17 cellular contexts compared by ENCODE assay signal in genomic region chr6:113340371-113340770, GRCh38.
"Had no signal": no experiment of that assay in that cellular context is flagged by ENCODE, and none has a peak within 500 bp of the region (broad histone marks: within the 10 kb centered on the region; RNA-seq: fewer than 3 reads in every experiment).

No MANE protein-coding gene starts in this region.

- H3K4me1 Mint-ChIP-seq: activated CD8-positive, alpha-beta memory T cell treated with anti-CD3 and anti-CD28 coated beads, Interleukin-2, amount 10 ng/mL, durations not matched to agents 7 days and 5 days; naive B cell; stimulated activated naive B cell treated with anti-CD40 and anti-IgM and Interleukin-4, amounts not matched to agents 10 μg/mL and 1 μg/mL and 100 μg/mL, for 72 hours had no signal

- H3K27ac ChIP-seq: breast epithelium, dorsolateral prefrontal cortex, neutrophil, spleen, tibial nerve had no signal

- H3K36me3 Mint-ChIP-seq: activated CD8-positive, alpha-beta memory T cell treated with anti-CD3 and anti-CD28 coated beads, Interleukin-2, amount 10 ng/mL, durations not matched to agents 7 days and 5 days; naive B cell; stimulated activated naive B cell treated with anti-CD40 and anti-IgM and Interleukin-4, amounts not matched to agents 10 μg/mL and 1 μg/mL and 100 μg/mL, for 72 hours had no signal

- H3K27ac Mint-ChIP-seq: activated CD8-positive, alpha-beta memory T cell treated with anti-CD3 and anti-CD28 coated beads, Interleukin-2, amount 10 ng/mL, durations not matched to agents 7 days and 5 days; activated T-cell treated with anti-CD3 and anti-CD28 coated beads, Interleukin-2, amount 50 U/mL, for 24 hours; progenitor cell of endocrine pancreas; stimulated activated naive B cell treated with anti-CD40 and anti-IgM and Interleukin-4, amounts not matched to agents 10 μg/mL and 1 μg/mL and 100 μg/mL, for 72 hours had no signal

- ATAC-seq: activated CD8-positive, alpha-beta memory T cell treated with anti-CD3 and anti-CD28 coated beads, Interleukin-2, amount 10 ng/mL, durations not matched to agents 7 days and 5 days; sciatic nerve; stimulated activated naive B cell treated with anti-CD40 and anti-IgM and Interleukin-4, amounts not matched to agents 10 μg/mL and 1 μg/mL and 100 μg/mL, for 72 hours had no signal

- DNase-seq: activated CD4-positive, alpha-beta T cell treated with anti-CD3 and anti-CD28 coated beads, Interleukin-2, amount 50 U/mL, for 48 hours; activated CD4-positive, CD25-positive, alpha-beta regulatory T cell treated with anti-CD3 and anti-CD28 coated beads, Interleukin-2, amount 50 U/mL, for 72 hours; activated CD8-positive, alpha-beta memory T cell treated with anti-CD3 and anti-CD28 coated beads, Interleukin-2, amount 10 ng/mL, durations not matched to agents 7 days and 5 days; activated T-cell treated with anti-CD3 and anti-CD28 coated beads, Interleukin-2, amount 50 U/mL, for 24 hours; aorta; dorsolateral prefrontal cortex; hypothalamus; kidney glomerular epithelial cell; naive B cell; spleen; stimulated activated CD4-positive, alpha-beta T cell treated with anti-CD3 and anti-CD28 coated beads, Interleukin-1b, Interleukin-23, amount 100 ng/mL, for 48 hours; stimulated activated naive B cell treated with anti-CD40 and anti-IgM and Interleukin-4, amounts not matched to agents 10 μg/mL and 1 μg/mL and 100 μg/mL, for 72 hours had no signal

- H3K36me3 ChIP-seq: breast epithelium, neutrophil, spleen, tibial nerve had no signal

- H3K27me3 ChIP-seq: breast epithelium, dorsolateral prefrontal cortex, neutrophil, spleen, tibial nerve had no signal

- H3K9me3 Mint-ChIP-seq: activated T-cell treated with anti-CD3 and anti-CD28 coated beads, Interleukin-2, amount 50 U/mL, for 24 hours had no signal

- H3K4me1 ChIP-seq: breast epithelium, spleen had no signal

- H3K9me3 ChIP-seq: breast epithelium, neutrophil, spleen, tibial nerve had no signal

- H3K4me3 Mint-ChIP-seq: activated CD8-positive, alpha-beta memory T cell treated with anti-CD3 and anti-CD28 coated beads, Interleukin-2, amount 10 ng/mL, durations not matched to agents 7 days and 5 days; activated T-cell treated with anti-CD3 and anti-CD28 coated beads, Interleukin-2, amount 50 U/mL, for 24 hours; naive B cell; stimulated activated naive B cell treated with anti-CD40 and anti-IgM and Interleukin-4, amounts not matched to agents 10 μg/mL and 1 μg/mL and 100 μg/mL, for 72 hours had no signal

- H3K4me3 ChIP-seq: breast epithelium, dorsolateral prefrontal cortex, spleen, tibial nerve had no signal

- H3K27me3 Mint-ChIP-seq: activated CD8-positive, alpha-beta memory T cell treated with anti-CD3 and anti-CD28 coated beads, Interleukin-2, amount 10 ng/mL, durations not matched to agents 7 days and 5 days; activated T-cell treated with anti-CD3 and anti-CD28 coated beads, Interleukin-2, amount 50 U/mL, for 24 hours had no signal
